Comparison of ENCODE assay signal across 1 cellular context in genomic region chr22:23458663-23459541, GRCh38.
A peak's percentile ranks its signal among the peaks of the same experiment; 100 is the strongest.
TF ChIP-seq lines count a peak whose summit lies in the region.

No MANE protein-coding gene starts in this region.

TF ChIP-seq in HepG2, 621 proteins besides CTCF, POLR2A, EP300 and RAD21 (continued from another document):
- TF ChIP-seq ZBTB43 (CRISPR knock-in tag; conservative IDR thresholded peaks at IDR 0.05), result 0 out of 2 replicates have a peak, but pooled peaks have one; percentile 34
